Comparison of ENCODE assay signal across 17 cellular contexts in the genomic region with DNA sequence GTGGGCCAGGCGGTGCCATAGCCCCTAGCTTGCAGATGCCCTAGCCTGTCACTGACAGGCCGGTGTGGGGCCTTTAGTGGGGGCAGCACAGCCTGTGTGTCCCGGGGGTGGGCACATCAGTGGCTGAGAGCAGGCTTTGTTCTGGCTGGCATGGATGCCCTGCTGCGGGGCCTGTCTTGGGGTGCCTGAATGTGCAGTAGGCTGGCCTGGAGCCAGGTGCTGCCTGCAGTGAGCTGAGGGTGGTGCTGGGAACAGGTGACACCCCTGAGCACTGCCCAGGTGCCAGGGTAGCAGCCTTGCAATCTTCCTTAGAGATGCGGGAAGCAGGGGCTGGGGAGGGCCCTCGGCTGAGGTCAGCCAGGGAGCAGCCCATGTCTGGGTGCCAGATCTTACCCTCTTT. TPM values are rescaled to one million over a fixed set of nuclear protein-coding genes. Genes with fewer than 3 reads are reported as not detected.
"Had no signal": no experiment of that assay in that cellular context is flagged by ENCODE, and none has a peak within 500 bp of the region (broad histone marks: within the 10 kb centered on the region; RNA-seq: fewer than 3 reads in every experiment).

No MANE protein-coding gene starts in this region.

RNA-seq across cellular contexts. Expression of a gene that starts 8.8 kb away (rescaled TPM):
- total RNA-seq: activated B cell treated with CpG ODN at 0.5 μM for 24 hours; activated CD4-positive, alpha-beta memory T cell treated with anti-CD3 and anti-CD28 coated beads for 36 hours; activated CD4-positive, alpha-beta T cell treated with anti-CD3 and anti-CD28 coated beads, Interleukin-2, amount 10 ng/mL, durations not matched to agents 24 days and 14 days; activated CD8-positive, alpha-beta memory T cell treated with anti-CD3 and anti-CD28 coated beads for 36 hours; activated CD8-positive, alpha-beta T cell treated with anti-CD3 and anti-CD28 coated beads for 36 hours; activated naive CD4-positive, alpha-beta T cell treated with anti-CD3 and anti-CD28 coated beads for 36 hours; activated naive CD4-positive, alpha-beta T cell treated with anti-CD3 and anti-CD28 coated beads, Interleukin-2, amount 50 U/mL, for 72 hours; activated T-cell treated with anti-CD3 and anti-CD28 coated beads, Interleukin-2, amount 50 U/mL, for 4 hours; activated T-cell treated with anti-CD3 and anti-CD28 coated beads, Interleukin-2, amount 50 U/mL, for 72 hours; activated T-helper 1 cell treated with anti-CD3 and anti-CD28 coated beads, Interleukin-12 subunit alpha, Interleukin-12 subunit beta, Interleukin-2, Interleukin-4 antibody, amounts not matched to agents 30 ng/mL and 10 ng/mL and 1 ng/mL, durations not matched to agents 14 hours and 24 hours and 36 hours; activated T-helper 17 cell treated with anti-CD3 and anti-CD28 coated beads, Interleukin-2, amount 50 U/mL, for 72 hours; adrenal gland; aorta; astrocyte; body of pancreas; breast epithelium; cardiac septum had no signal
- polyA plus RNA-seq: adrenal gland, aorta had no signal
